ENCODE assay signal across 23 cellular contexts in the genomic region with DNA sequence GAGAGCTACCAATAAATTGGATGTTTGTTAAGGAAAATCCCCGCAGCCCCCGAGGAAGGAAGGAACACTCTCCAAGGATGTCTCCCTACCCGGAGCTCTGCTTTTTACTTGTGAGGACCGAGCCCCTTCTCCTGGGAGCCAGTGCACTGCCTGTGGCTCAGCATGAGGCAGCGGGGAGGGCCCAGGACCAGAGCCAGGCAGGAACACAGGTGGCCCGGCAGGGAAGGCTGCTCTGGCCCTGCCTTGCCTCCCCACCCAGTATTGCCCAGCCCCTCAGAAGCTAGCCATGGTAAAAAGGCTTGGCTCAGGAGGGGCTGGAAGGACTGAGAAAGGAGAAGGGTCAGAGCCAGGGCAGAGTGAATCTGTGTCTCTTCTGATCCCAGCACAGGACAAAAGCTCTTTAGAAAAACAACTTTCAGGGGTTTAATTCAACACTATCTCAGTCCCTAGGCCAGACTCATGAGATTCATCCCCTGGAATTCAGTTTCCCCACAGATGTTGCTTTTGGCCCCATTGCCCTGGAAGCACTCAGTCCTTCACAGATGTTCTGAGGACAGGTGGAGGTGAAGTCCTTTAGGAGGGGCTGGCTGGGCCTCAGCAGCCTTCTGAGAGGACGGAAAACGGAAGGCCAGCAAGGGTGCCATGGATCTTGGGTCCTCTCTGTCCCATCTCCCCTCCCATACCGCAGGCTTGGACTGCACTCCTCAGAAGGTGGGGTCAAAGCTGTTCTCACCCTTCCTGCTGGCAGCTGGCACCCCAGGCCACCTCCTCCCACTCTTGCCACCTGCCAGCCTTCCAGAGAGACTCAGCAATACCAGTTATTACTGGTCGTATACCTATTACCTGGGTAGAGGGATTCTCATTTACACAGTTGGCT.
"Had no signal": no experiment of that assay in that cellular context is flagged by ENCODE, and none has a peak within 500 bp of the region (broad histone marks: within the 10 kb centered on the region; RNA-seq: fewer than 3 reads in every experiment).

No MANE protein-coding gene starts in this region.

- H3K4me3 ChIP-seq: lower lobe of right lung, ovary, prostate gland, right lobe of liver, tibial artery, upper lobe of left lung had no signal

- H3K4me1 ChIP-seq: gastrocnemius medialis, lower lobe of right lung, prostate gland, right lobe of liver had no signal

- H3K27me3 ChIP-seq: dorsolateral prefrontal cortex, ovary, right lobe of liver, upper lobe of left lung had no signal

- DNase-seq: central memory CD4-positive, alpha-beta T cell; cortex of kidney; effector memory CD4-positive, alpha-beta T cell; gastrocnemius medialis; glutamatergic neuron; left ventricle myocardium inferior; lower lobe of right lung; mesenchymal stem cell; naive thymus-derived CD4-positive, alpha-beta T cell; nephron progenitor cell; ovary; retina; right lobe of liver; stimulated activated CD4-positive, alpha-beta T cell treated with anti-CD3 and anti-CD28 coated beads, Interleukin-4, amount 100 ng/mL, for 24 hours; tibial artery had no signal

- H3K9me3 Mint-ChIP-seq: nephron progenitor cell; stimulated activated naive CD8-positive, alpha-beta T cell treated with anti-CD3 and anti-CD28 coated beads, Interleukin-15, Interleukin-2, amounts not matched to agents 100 ng/mL and 50 ng/mL, for 24 hours had no signal

- H3K36me3 Mint-ChIP-seq: stimulated activated memory B cell treated with anti-CD40 and anti-IgM and Interleukin-4, amounts not matched to agents 10 μg/mL and 1 μg/mL and 100 μg/mL, for 72 hours had no signal

- H3K27ac Mint-ChIP-seq: naive thymus-derived CD4-positive, alpha-beta T cell; nephron progenitor cell; stimulated activated memory B cell treated with anti-CD40 and anti-IgM and Interleukin-4, amounts not matched to agents 10 μg/mL and 1 μg/mL and 100 μg/mL, for 72 hours; stimulated activated naive CD8-positive, alpha-beta T cell treated with anti-CD3 and anti-CD28 coated beads, Interleukin-15, Interleukin-2, amounts not matched to agents 100 ng/mL and 50 ng/mL, for 24 hours had no signal

- H3K27ac ChIP-seq: epithelial cell of prostate, esophagus muscularis mucosa, gastrocnemius medialis, left ventricle myocardium inferior, lower lobe of right lung, neutrophil, ovary, prostate gland, right lobe of liver, tibial artery, upper lobe of left lung had no signal

- H3K4me3 Mint-ChIP-seq: naive thymus-derived CD4-positive, alpha-beta T cell; nephron progenitor cell; stimulated activated memory B cell treated with anti-CD40 and anti-IgM and Interleukin-4, amounts not matched to agents 10 μg/mL and 1 μg/mL and 100 μg/mL, for 72 hours; stimulated activated naive CD8-positive, alpha-beta T cell treated with anti-CD3 and anti-CD28 coated beads, Interleukin-15, Interleukin-2, amounts not matched to agents 100 ng/mL and 50 ng/mL, for 24 hours had no signal

- ATAC-seq: gastrocnemius medialis; lower lobe of right lung; naive thymus-derived CD4-positive, alpha-beta T cell; right lobe of liver; stimulated activated memory B cell treated with anti-CD40 and anti-IgM and Interleukin-4, amounts not matched to agents 10 μg/mL and 1 μg/mL and 100 μg/mL, for 72 hours had no signal

- H3K9me3 ChIP-seq: esophagus muscularis mucosa, gastrocnemius medialis, left ventricle myocardium inferior, lower lobe of right lung, neutrophil, ovary, prostate gland, right lobe of liver, tibial artery, upper lobe of left lung had no signal

- H3K36me3 ChIP-seq: esophagus muscularis mucosa, gastrocnemius medialis, left ventricle myocardium inferior, lower lobe of right lung, neutrophil, ovary, prostate gland, right lobe of liver, tibial artery, upper lobe of left lung had no signal
